Comparison of ENCODE assay signal across 19 cellular contexts in genomic region chr7:78124221-78124620, GRCh38.
"Had no signal": no experiment of that assay in that cellular context is flagged by ENCODE, and none has a peak within 500 bp of the region (broad histone marks: within the 10 kb centered on the region; RNA-seq: fewer than 3 reads in every experiment).

No MANE protein-coding gene starts in this region.

- ATAC-seq: heart left ventricle; left colon; left ventricle myocardium superior; naive thymus-derived CD4-positive, alpha-beta T cell had no signal

- H3K27ac ChIP-seq: colonic mucosa, heart left ventricle, right atrium auricular region, sigmoid colon, stomach had no signal

- H3K9me3 ChIP-seq: colonic mucosa, heart left ventricle, right atrium auricular region, sigmoid colon, stomach had no signal

- H3K27me3 ChIP-seq: colonic mucosa, heart left ventricle, right atrium auricular region, sigmoid colon, stomach had no signal

- DNase-seq: colonic mucosa; dermis blood vessel endothelial cell; effector CD4-positive, alpha-beta T cell; endodermal cell; erythroblast; foreskin melanocyte; heart left ventricle; hippocampal formation; left colon; left ventricle myocardium superior; mesendoderm; naive thymus-derived CD4-positive, alpha-beta T cell; posterior cingulate gyrus; sigmoid colon; small intestine; stimulated activated CD4-positive, alpha-beta T cell treated with anti-CD3 and anti-CD28 coated beads, Interleukin-12 subunit alpha, Interleukin-12 subunit beta, amount 100 ng/mL, for 4 hours; stomach; trophoblast cell had no signal

- H3K4me1 ChIP-seq: colonic mucosa, heart left ventricle, right atrium auricular region, sigmoid colon, stomach had no signal

- H3K36me3 ChIP-seq: colonic mucosa, heart left ventricle, right atrium auricular region, sigmoid colon, stomach had no signal

- H3K4me3 ChIP-seq: colonic mucosa, heart left ventricle, right atrium auricular region, sigmoid colon, stomach had no signal
